ENCODE assay signal across 7 cellular contexts in the genomic region with DNA sequence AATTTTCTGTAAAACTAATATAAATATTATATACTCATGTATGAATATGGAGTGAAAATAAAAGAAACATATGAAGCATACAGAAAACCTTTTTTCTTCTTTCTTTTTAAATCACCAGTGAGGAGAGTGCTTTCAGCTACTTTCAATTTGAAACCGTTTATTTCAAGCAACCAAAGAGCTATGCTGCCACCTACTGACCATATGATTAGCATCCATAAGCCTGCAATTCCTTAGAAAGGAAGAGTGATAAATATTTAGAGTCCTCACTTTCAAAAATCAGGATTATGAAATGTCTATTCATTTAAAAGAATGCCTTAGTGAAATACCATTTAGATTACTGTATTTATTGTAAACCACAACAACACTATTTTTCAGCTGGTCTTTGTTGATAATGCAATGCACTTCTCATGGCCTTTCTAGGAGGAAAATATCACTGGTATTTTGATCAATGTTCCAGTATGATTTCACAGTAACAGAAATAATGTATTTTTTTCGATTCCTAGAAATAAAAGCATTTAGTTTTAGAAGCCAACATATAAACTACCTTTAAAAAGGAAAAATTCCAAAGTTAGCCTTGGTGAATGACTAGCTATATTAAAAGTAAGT.
DNase-seq lines count a peak whose midpoint lies in the region; ATAC-seq, FAIRE-seq and TF ChIP-seq lines count a peak whose summit lies in the region.

No MANE protein-coding gene starts in this region.

- peak; percentile 11 for DNase-seq in GDM1 (lab: John Stamatoyannopoulos, UW)
- DNase-seq in GM20000 (ENCODE audit: low spot score) = peak; percentile 24
- DNase-seq in NCI-H510A treated with DMSO at 0.1 percent for 48 hours (lab: John Stamatoyannopoulos, UW) = peak; percentile 62
- DNase-seq in astrocyte of the hippocampus (ENCODE audit: low read depth, low spot score) = peak; percentile 82
- no peak for DNase-seq in thoracic aorta (ENCODE audit: low spot score)

- no peak overlapping the region for H3K4me3 ChIP-seq in thoracic aorta

- ATAC-seq in HG03460 (IDR thresholded peaks at IDR 0.05; ENCODE audit: unreplicated experiment) (peak; percentile 92), thoracic aorta (ENCODE audit: insufficient number of reproducible peaks, low FRiP score, low read depth) (peak; percentile 50)

- H3K27ac ChIP-seq in thoracic aorta = no peak overlapping the region

- peaks cover 0 to 2% of the 10 kb centered on the region in 2 donors for H3K4me1 ChIP-seq in thoracic aorta (ENCODE audit: control insufficient read depth in 1 of 2, low read depth in 2 of 2)

- FAIRE-seq in islet of Langerhans (lab: Jason Lieb, UNC) = peak; percentile 97

- no peaks in the 10 kb centered on the region for H3K36me3 ChIP-seq in thoracic aorta

- TF ChIP-seq CTCF in GM20000 (IDR thresholded peaks at IDR 0.05; ENCODE audit: extremely low read depth, missing control alignments) (peak; percentile 54), thoracic aorta (IDR thresholded peaks at IDR 0.05) (peak; percentile 67)

- no peaks in the 10 kb centered on the region for H3K27me3 ChIP-seq in thoracic aorta (replicated peaks; ENCODE audit: insufficient read depth)

- H3K9me3 ChIP-seq in thoracic aorta = no peaks in the 10 kb centered on the region
